In genomic region chr9:135905380-135906282, GRCh38 we compare ENCODE assay signal across 8 cellular contexts. TPM values are rescaled to one million over a fixed set of nuclear protein-coding genes. Genes with fewer than 3 reads are reported as not detected.
DNase-seq lines count a peak whose midpoint lies in the region; ATAC-seq, FAIRE-seq and TF ChIP-seq lines count a peak whose summit lies in the region.

No MANE protein-coding gene starts in this region.

- peak overlapping the region; percentile 81 for H3K4me2 ChIP-seq in astrocyte (ENCODE audit: low read length)

- peaks cover 2% of the 10 kb centered on the region for H3K36me3 ChIP-seq in astrocyte (ENCODE audit: insufficient read depth, low read length)
- H3K36me3 ChIP-seq in right lobe of liver = no peaks in the 10 kb centered on the region

- peak; percentile 39 for DNase-seq in GM12865 (ENCODE audit: low read depth)
- peak; percentile 20 for DNase-seq in SK-MEL-5 (ENCODE audit: low read depth, low spot score)
- no peak for DNase-seq in astrocyte (ENCODE audit: low read depth)
- DNase-seq in right lobe of liver = peak in 1 of 3 donors; percentile 44
- DNase-seq in stimulated activated CD4-positive, alpha-beta T cell treated with anti-CD3 and anti-CD28 coated beads, TNF-alpha, amount 100 ng/mL, for 48 hours (ENCODE audit: low read depth in 3 of 3) = peak in 2 of 3 donors; percentile 68 to 74
- no peak for DNase-seq in HuH-7 (ENCODE audit: low spot score)
- DNase-seq in HTR-8/SVneo (ENCODE audit: insufficient read length, low spot score) = no peak

- peaks cover 21% of the 10 kb centered on the region for H3K36me3 Mint-ChIP-seq in astrocyte (ENCODE audit: low read depth, unreplicated experiment)

- H3K4me1 ChIP-seq in astrocyte (ENCODE audit: insufficient read depth, low read length) (peaks cover 27% of the 10 kb centered on the region), right lobe of liver (peaks cover 0 to 25% (median 8%) of the 10 kb centered on the region in 4 donors)

- TF ChIP-seq CTCF in GM12865 (IDR thresholded peaks at IDR 0.05; ENCODE audit: insufficient read depth, low read depth, low read length, missing control alignments) (no peak), astrocyte (IDR thresholded peaks at IDR 0.05; ENCODE audit: insufficient read depth, low read depth, low read length) (no peak), right lobe of liver (IDR thresholded peaks at IDR 0.05) (no peak)

- FAIRE-seq in astrocyte (lab: Jason Lieb, UNC) (no peak), HTR-8/SVneo (lab: Jason Lieb, UNC) (no peak)

- H3K27ac Mint-ChIP-seq in astrocyte (ENCODE audit: unreplicated experiment) = peak overlapping the region; percentile 16

- peak overlapping the region; percentile 58 for H3K9ac ChIP-seq in astrocyte (ENCODE audit: low read length)

- H3K4me3 Mint-ChIP-seq in astrocyte (ENCODE audit: unreplicated experiment) = peak overlapping the region; percentile 89

- no peaks in the 10 kb centered on the region for H3K27me3 Mint-ChIP-seq in astrocyte (ENCODE audit: low read depth, unreplicated experiment)

- peaks cover 84% of the 10 kb centered on the region for H3K79me2 ChIP-seq in astrocyte (ENCODE audit: insufficient read depth, low read length)

- no peaks in the 10 kb centered on the region for H3K27me3 ChIP-seq in astrocyte (ENCODE audit: insufficient read depth, low read length)
- H3K27me3 ChIP-seq in right lobe of liver = no peaks in the 10 kb centered on the region

- no peak for TF ChIP-seq POLR2A in right lobe of liver (IDR thresholded peaks at IDR 0.05)

- peaks cover 16% of the 10 kb centered on the region for H3K4me1 Mint-ChIP-seq in astrocyte (ENCODE audit: low read depth, unreplicated experiment)

- in situ Hi-C loops in SK-MEL-5 (cut with HindIII; ENCODE audit: low pct_unique_long_range_greater_than_20kb, low sequenced_read_pairs) = no loop called here

- peaks cover 14% of the 10 kb centered on the region for H3K9me3 Mint-ChIP-seq in astrocyte (ENCODE audit: unreplicated experiment)

- peaks cover 72% of the 10 kb centered on the region for H4K20me1 ChIP-seq in astrocyte (ENCODE audit: insufficient read depth, low read length)

- WGBS in right lobe of liver (ENCODE audit: insufficient coverage, low coverage, low lambda C conversion rate, missing lambda C conversion rate) = 62% methylated on average over 21 of the region's 23 CpGs

- intact Hi-C loops in right lobe of liver (cut with DNase I) = loop anchor here in 1 of 2 donors (10.0 kb wide), 1 partner anchor 49 kb away; no protein-coding TSS in a partner anchor

- peak overlapping the region; percentile 22 for H3K27ac ChIP-seq in astrocyte (ENCODE audit: low read depth, low read length)
- H3K27ac ChIP-seq in right lobe of liver = peak overlapping the region in 1 of 3 donors; percentile 19

- no peak overlapping the region for H2AFZ ChIP-seq in astrocyte (ENCODE audit: low read depth, low read length)

- ATAC-seq in right lobe of liver (peak in 1 of 4 donors; percentile 36), HG03442 (IDR thresholded peaks at IDR 0.05; ENCODE audit: unreplicated experiment) (no peak)

- H3K9me3 ChIP-seq in astrocyte (ENCODE audit: insufficient read depth, low read depth, low read length) = no peaks in the 10 kb centered on the region
- no peaks in the 10 kb centered on the region for H3K9me3 ChIP-seq in right lobe of liver

- H3K4me3 ChIP-seq in GM12865 (ENCODE audit: low read depth, low read length) (peak overlapping the region; percentile 68), astrocyte (ENCODE audit: insufficient read depth, low read depth, low read length) (peak overlapping the region; percentile 68), right lobe of liver (peak overlapping the region; percentile 58 to 89 (median 59))

RNA-seq across cellular contexts. Expression of gene CAMSAP1, which starts 1.7 kb away (rescaled TPM):
- total RNA-seq in SK-MEL-5 (2014; rRNA removed; shearing (Covaris generic)) = 14.7 and 15.3 TPM in 2 replicates
- polyA plus RNA-seq in SK-MEL-5 (2015; cell fraction: cytosol; rRNA removed) = 21.8 and 29.6 TPM in 2 replicates
- 15.0 and 16.2 TPM in 2 replicates for polyA plus RNA-seq in SK-MEL-5 (2015; cell fraction: nucleus; rRNA removed)
- total RNA-seq in astrocyte (27.3 and 34.8 TPM in 2 replicates), right lobe of liver (10 to 100 TPM in 3 of 6 experiments, 1 to 10 TPM in 3; 5.2 to 16.1 (median 10.4) TPM)

RNA-seq across cellular contexts. Expression of gene UBAC1, which starts 55.5 kb away (rescaled TPM):
- total RNA-seq in SK-MEL-5 (2014; rRNA removed; shearing (Covaris generic)) = 53.4 and 57.4 TPM in 2 replicates
- 50.7 and 51.8 TPM in 2 replicates for polyA plus RNA-seq in SK-MEL-5 (2015; cell fraction: cytosol; rRNA removed)
- 108 and 120 TPM in 2 replicates for polyA plus RNA-seq in SK-MEL-5 (2015; cell fraction: nucleus; rRNA removed)
- 31.8 and 32.5 TPM in 2 replicates for total RNA-seq in astrocyte
- 10 to 100 TPM; 15.2 to 27.0 (median 16.5) TPM for total RNA-seq in right lobe of liver

Comparison
In these comparisons a context has a peak if more than half of its experiments do, and no peak if none do; other contexts are left out.
1. DNase-seq: peak in GM12865 (single experiment), SK-MEL-5 (single experiment) and stimulated activated CD4-positive, alpha-beta T cell treated with anti-CD3 and anti-CD28 coated beads, TNF-alpha, amount 100 ng/mL, for 48 hours (2 of 3); none in astrocyte (single experiment), HuH-7 (single experiment) and HTR-8/SVneo (single experiment).
2. Peak in every context shown above with its lines, with median percentiles within 50 percentile points of each other: H3K4me3 ChIP-seq.